In the genomic region with DNA sequence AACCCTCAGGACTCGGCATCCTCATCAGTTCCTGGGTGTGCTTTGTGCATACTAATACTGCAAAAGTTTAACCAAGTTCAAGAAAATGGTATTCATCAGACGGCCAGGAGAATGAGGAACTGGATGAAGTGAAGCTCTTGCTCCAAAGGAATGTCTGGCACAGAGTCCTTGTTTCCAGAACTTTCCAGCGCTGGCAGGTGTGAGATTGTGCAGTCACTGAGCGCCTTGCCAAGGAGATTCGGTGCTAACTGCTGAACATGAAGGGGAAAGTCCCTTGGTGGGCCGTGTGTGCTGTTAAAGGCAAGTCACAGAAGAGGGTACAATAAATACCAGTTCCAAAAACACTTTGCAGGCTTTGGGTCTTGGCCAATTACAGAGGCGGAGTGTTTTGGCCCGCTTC, we compare ENCODE assay signal across 22 cellular contexts.
A peak's percentile ranks its signal among the peaks of the same experiment; 100 is the strongest.
DNase-seq lines count a peak whose midpoint lies in the region; ATAC-seq and TF ChIP-seq lines count a peak whose summit lies in the region.
"Had no signal": no experiment of that assay in that cellular context is flagged by ENCODE, and none has a peak within 500 bp of the region (broad histone marks: within the 10 kb centered on the region; RNA-seq: fewer than 3 reads in every experiment).

No MANE protein-coding gene starts in this region.

- H3K9me2 ChIP-seq in GM23248 (ENCODE audit: insufficient read depth) = no peaks in the 10 kb centered on the region

- ATAC-seq in left lung = peak; percentile 31
- ATAC-seq in activated CD4-positive, CD25-positive, alpha-beta regulatory T cell treated with anti-CD3 and anti-CD28 coated beads, Interleukin-2, amount 50 U/mL, for 24 hours = no peak
- no peak for ATAC-seq in GM21447 (IDR thresholded peaks at IDR 0.05; ENCODE audit: unreplicated experiment)
- ATAC-seq: A549; activated T-cell treated with anti-CD3 and anti-CD28 coated beads, Interleukin-2, amount 50 U/mL, for 4 hours; CD8-positive, alpha-beta T cell; foreskin keratinocyte; stimulated activated naive CD8-positive, alpha-beta T cell treated with anti-CD3 and anti-CD28 coated beads, Interleukin-15, amount 100 ng/mL, for 72 hours had no signal

- H3K36me3 ChIP-seq in GM23248 (ENCODE audit: low read depth) (no peaks in the 10 kb centered on the region), fibroblast of lung (ENCODE audit: control insufficient read depth, insufficient read depth, low read length) (no peaks in the 10 kb centered on the region), left lung (no peaks in the 10 kb centered on the region), rectal smooth muscle tissue (ENCODE audit: control insufficient read depth, insufficient read depth, low read length) (no peaks in the 10 kb centered on the region)
- H3K36me3 ChIP-seq: transverse colon, WERI-Rb-1 had no signal

- no peak overlapping the region for H3K4me2 ChIP-seq in GM23248 (ENCODE audit: unreplicated experiment)
- no peak overlapping the region for H3K4me2 ChIP-seq in fibroblast of lung (ENCODE audit: extremely low read depth, insufficient read depth, low read length)
- H3K4me2 ChIP-seq: A549 had no signal

- 8 to 14% methylated on average over 8 of the region's 8 CpGs for WGBS in GM23248 (ENCODE audit: low coverage in 1 of 2, low lambda C conversion rate in 2 of 2, missing lambda C conversion rate in 2 of 2), 2 experiments

- H3K4me1 ChIP-seq in GM23248 (ENCODE audit: insufficient read depth) (no peaks in the 10 kb centered on the region), fibroblast of lung (ENCODE audit: control insufficient read depth, extremely low read depth, insufficient read depth, low read length) (no peaks in the 10 kb centered on the region), left lung (no peaks in the 10 kb centered on the region), rectal smooth muscle tissue (ENCODE audit: control insufficient read depth, insufficient read depth, low read length) (peaks cover 12% of the 10 kb centered on the region)
- H3K4me1 ChIP-seq: A549, foreskin keratinocyte had no signal

- no peaks in the 10 kb centered on the region for H3F3A ChIP-seq in GM23248 (ENCODE audit: insufficient read depth)

- H2AFZ ChIP-seq in GM23248 = no peak overlapping the region
- no peak overlapping the region for H2AFZ ChIP-seq in fibroblast of lung (ENCODE audit: low read length)

- no peak for TF ChIP-seq CTCF in fibroblast of lung (conservative IDR thresholded peaks at IDR 0.05 in 1 of 2, IDR thresholded peaks at IDR 0.05 in 1 of 2; ENCODE audit: low read depth in 1 of 2, low read length in 2 of 2)
- no peak for TF ChIP-seq CTCF in left lung (IDR thresholded peaks at IDR 0.05)

- in situ Hi-C loops in GM23248 (cut with MboI) = no loop called here

- peak; percentile 12 for DNase-seq in GM23248
- peak; percentile 8 to 71 for DNase-seq in fibroblast of lung (ENCODE audit: low read depth in 2 of 2)
- no peak for DNase-seq in left lung
- no peak for DNase-seq in DMS153 treated with DMSO at 0.1 percent for 48 hours (lab: John Stamatoyannopoulos, UW; ENCODE audit: unreplicated experiment)
- DNase-seq in stimulated activated CD4-positive, alpha-beta T cell treated with anti-CD3 and anti-CD28 coated beads, Interleukin-15, amount 100 ng/mL, for 24 hours = no peak
- DNase-seq: activated CD4-positive, alpha-beta T cell treated with anti-CD3 and anti-CD28 coated beads, Interleukin-2, amount 10 ng/mL, durations not matched to agents 7 days and 5 days; activated T-cell treated with anti-CD3 and anti-CD28 coated beads, Interleukin-2, amount 50 U/mL, for 4 hours; CD8-positive, alpha-beta T cell; EL; foreskin keratinocyte; immature natural killer cell; NCI-H510A treated with DMSO at 0.1 percent for 48 hours; SIG-M5; stimulated activated CD8-positive, alpha-beta memory T cell treated with anti-CD3 and anti-CD28 coated beads, Interleukin-4, amount 100 ng/mL, for 48 hours; stimulated activated naive CD8-positive, alpha-beta T cell treated with anti-CD3 and anti-CD28 coated beads, Interleukin-15, amount 100 ng/mL, for 72 hours; T-helper 9 cell; transverse colon; WERI-Rb-1 had no signal

- H3K27me3 ChIP-seq in GM23248 (replicated peaks; ENCODE audit: insufficient read depth) (no peaks in the 10 kb centered on the region), fibroblast of lung (ENCODE audit: control insufficient read depth, insufficient read depth, low read length) (no peaks in the 10 kb centered on the region), left lung (no peaks in the 10 kb centered on the region), rectal smooth muscle tissue (ENCODE audit: control insufficient read depth, insufficient read depth, low read length) (no peaks in the 10 kb centered on the region)
- H3K27me3 ChIP-seq: foreskin keratinocyte, transverse colon had no signal

- H4K20me1 ChIP-seq in GM23248 (ENCODE audit: insufficient read depth) (no peaks in the 10 kb centered on the region), fibroblast of lung (ENCODE audit: control insufficient read depth, extremely low read depth, insufficient read depth, low read length) (no peaks in the 10 kb centered on the region)

- no peaks in the 10 kb centered on the region for H3K9me3 ChIP-seq in GM23248 (ENCODE audit: low read depth)
- H3K9me3 ChIP-seq in fibroblast of lung (ENCODE audit: control insufficient read depth, insufficient read depth, low read depth, low read length) = no peaks in the 10 kb centered on the region
- no peaks in the 10 kb centered on the region for H3K9me3 ChIP-seq in left lung
- H3K9me3 ChIP-seq: A549, transverse colon had no signal

- H3K27ac ChIP-seq in GM23248 (no peak overlapping the region), fibroblast of lung (ENCODE audit: insufficient read depth, low read length) (no peak overlapping the region), left lung (no peak overlapping the region), rectal smooth muscle tissue (ENCODE audit: low read depth, low read length) (peak overlapping the region; percentile 45)
- H3K27ac ChIP-seq: A549, foreskin keratinocyte, WERI-Rb-1 had no signal

- H3K9ac ChIP-seq in GM23248 (no peak overlapping the region), fibroblast of lung (ENCODE audit: insufficient read depth, low read length) (no peak overlapping the region), rectal smooth muscle tissue (ENCODE audit: low read length) (no peak overlapping the region)

- H3K4me3 ChIP-seq in GM23248 (no peak overlapping the region), fibroblast of lung (replicated peaks in 1 of 4; ENCODE audit: control extremely low read depth in 1 of 4, insufficient read depth in 1 of 4, low read depth in 3 of 4, low read length in 4 of 4) (no peak overlapping the region), left lung (no peak overlapping the region), rectal smooth muscle tissue (ENCODE audit: low read length) (no peak overlapping the region)
- H3K4me3 ChIP-seq: A549, transverse colon had no signal

- intact Hi-C loops in left lung (cut with DNase I) = no loop called here

- H3K79me2 ChIP-seq in GM23248 (ENCODE audit: insufficient read depth) (no peaks in the 10 kb centered on the region), fibroblast of lung (ENCODE audit: control insufficient read depth, insufficient read depth, low read length) (no peaks in the 10 kb centered on the region)

Comparison
In these comparisons a context has a peak if more than half of its experiments do, and no peak if none do; other contexts are left out.
1. DNase-seq: peak in GM23248 (single experiment) and fibroblast of lung (2 of 2); none in left lung (0 of 2), DMS153 treated with DMSO at 0.1 percent for 48 hours (single experiment) and stimulated activated CD4-positive, alpha-beta T cell treated with anti-CD3 and anti-CD28 coated beads, Interleukin-15, amount 100 ng/mL, for 24 hours (single experiment).